Comparison of ENCODE assay signal across 27 cellular contexts in genomic region chr11:110186867-110187266, GRCh38.
"Had no signal": no experiment of that assay in that cellular context is flagged by ENCODE, and none has a peak within 500 bp of the region (broad histone marks: within the 10 kb centered on the region; RNA-seq: fewer than 3 reads in every experiment).

No MANE protein-coding gene starts in this region.

- H3K27me3 ChIP-seq: esophagus squamous epithelium, heart right ventricle, transverse colon, vagina had no signal

- H3K4me3 ChIP-seq: esophagus squamous epithelium, heart right ventricle, lung, mucosa of descending colon, psoas muscle, transverse colon, vagina had no signal

- H3K4me3 Mint-ChIP-seq: effector memory CD8-positive, alpha-beta T cell; immature natural killer cell; mesothelial cell of epicardium; naive B cell; natural killer cell treated with Interleukin-12 subunit alpha and Interleukin-12 subunit beta and Interleukin-15 and Interleukin-18, amount 100 ng/mL, for 72 hours; neural crest cell; stimulated activated naive B cell treated with anti-CD40 and anti-IgM and Interleukin-4, amounts not matched to agents 10 μg/mL and 1 μg/mL and 100 μg/mL, for 72 hours; stimulated activated naive CD8-positive, alpha-beta T cell treated with anti-CD3 and anti-CD28 coated beads, Interleukin-15, Interleukin-2, amounts not matched to agents 100 ng/mL and 50 ng/mL, for 24 hours had no signal

- ATAC-seq: effector memory CD8-positive, alpha-beta T cell; heart right ventricle; left ventricle myocardium superior; mucosa of descending colon; natural killer cell treated with Interleukin-12 subunit alpha and Interleukin-12 subunit beta and Interleukin-15 and Interleukin-18, amount 100 ng/mL, for 72 hours; psoas muscle; stimulated activated naive B cell treated with anti-CD40 and anti-IgM and Interleukin-4, amounts not matched to agents 10 μg/mL and 1 μg/mL and 100 μg/mL, for 72 hours had no signal

- DNase-seq: cortex of kidney; effector memory CD8-positive, alpha-beta T cell; erythroblast; esophagus squamous epithelium; foreskin melanocyte; glutamatergic neuron; heart right ventricle; hypothalamus; immature natural killer cell; islet precursor cell; left ventricle myocardium superior; mesenchymal stem cell; mucosa of descending colon; naive B cell; psoas muscle; right cardiac atrium; small intestine; stimulated activated CD4-positive, alpha-beta T cell treated with anti-CD3 and anti-CD28 coated beads, Interleukin-15, amount 100 ng/mL, for 24 hours; stimulated activated CD4-positive, alpha-beta T cell treated with anti-CD3 and anti-CD28 coated beads, Interleukin-2, amount 100 ng/mL, for 48 hours; stimulated activated naive B cell treated with anti-CD40 and anti-IgM and Interleukin-4, amounts not matched to agents 10 μg/mL and 1 μg/mL and 100 μg/mL, for 72 hours; transverse colon had no signal

- H3K36me3 ChIP-seq: esophagus squamous epithelium, heart right ventricle, transverse colon, vagina had no signal

- H3K27ac ChIP-seq: esophagus squamous epithelium, heart right ventricle, psoas muscle, transverse colon, vagina had no signal

- H3K4me1 Mint-ChIP-seq: immature natural killer cell, mesothelial cell of epicardium, neural crest cell had no signal

- H3K9me3 ChIP-seq: esophagus squamous epithelium, heart right ventricle, mucosa of descending colon, psoas muscle, transverse colon, vagina had no signal

- H3K4me1 ChIP-seq: heart right ventricle, psoas muscle, transverse colon, vagina had no signal

- H3K36me3 Mint-ChIP-seq: immature natural killer cell; mesothelial cell of epicardium; natural killer cell treated with Interleukin-12 subunit alpha and Interleukin-12 subunit beta and Interleukin-15 and Interleukin-18, amount 100 ng/mL, for 72 hours had no signal

- H3K27ac Mint-ChIP-seq: effector memory CD8-positive, alpha-beta T cell; immature natural killer cell; mesothelial cell of epicardium; naive B cell; natural killer cell treated with Interleukin-12 subunit alpha and Interleukin-12 subunit beta and Interleukin-15 and Interleukin-18, amount 100 ng/mL, for 72 hours; stimulated activated naive B cell treated with anti-CD40 and anti-IgM and Interleukin-4, amounts not matched to agents 10 μg/mL and 1 μg/mL and 100 μg/mL, for 72 hours; stimulated activated naive CD8-positive, alpha-beta T cell treated with anti-CD3 and anti-CD28 coated beads, Interleukin-15, Interleukin-2, amounts not matched to agents 100 ng/mL and 50 ng/mL, for 24 hours had no signal

- H3K9me3 Mint-ChIP-seq: effector memory CD8-positive, alpha-beta T cell; immature natural killer cell; natural killer cell treated with Interleukin-12 subunit alpha and Interleukin-12 subunit beta and Interleukin-15 and Interleukin-18, amount 100 ng/mL, for 72 hours; neural crest cell; stimulated activated naive CD8-positive, alpha-beta T cell treated with anti-CD3 and anti-CD28 coated beads, Interleukin-15, Interleukin-2, amounts not matched to agents 100 ng/mL and 50 ng/mL, for 24 hours had no signal
